In genomic region chr6:97195117-97195516, GRCh38 we compare ENCODE assay signal across 18 cellular contexts.
DNase-seq lines count a peak whose midpoint lies in the region; ATAC-seq lines count a peak whose summit lies in the region.
"Had no signal": no experiment of that assay in that cellular context is flagged by ENCODE, and none has a peak within 500 bp of the region (broad histone marks: within the 10 kb centered on the region; RNA-seq: fewer than 3 reads in every experiment).

No MANE protein-coding gene starts in this region.

- intact Hi-C loops in left colon (cut with DNase I, micrococcal nuclease) (no loop called here), posterior cingulate gyrus (cut with DNase I) (no loop called here)

- DNase-seq in DMS79 (lab: John Stamatoyannopoulos, UW) (peak; percentile 79), NCI-H1105 treated with DMSO at 0.1 percent for 48 hours (lab: John Stamatoyannopoulos, UW) (peak; percentile 79), astrocyte of the hippocampus (ENCODE audit: low read depth, low spot score) (peak; percentile 46), left colon (peak in 1 of 2 donors; percentile 20), posterior cingulate gyrus (no peak)
- DNase-seq: activated CD8-positive, alpha-beta T cell treated with anti-CD3 and anti-CD28 coated beads, Interleukin-2, amount 10 ng/mL, durations not matched to agents 7 days and 5 days; amniotic stem cell; cortex of kidney; left lung; ovary; PC-3; stimulated activated CD4-positive, alpha-beta T cell treated with anti-CD3 and anti-CD28 coated beads, Interleukin-12 subunit alpha, Interleukin-12 subunit beta, amount 100 ng/mL, for 4 hours; stomach had no signal

- ATAC-seq in left colon = peak; percentile 83
- ATAC-seq in GM18861 (IDR thresholded peaks at IDR 0.05; ENCODE audit: unreplicated experiment) = no peak
- ATAC-seq in HG03108 (IDR thresholded peaks at IDR 0.05; ENCODE audit: unreplicated experiment) = no peak
- no peak for ATAC-seq in HG03139 (IDR thresholded peaks at IDR 0.05; ENCODE audit: unreplicated experiment)
- ATAC-seq: activated CD8-positive, alpha-beta T cell treated with anti-CD3 and anti-CD28 coated beads, Interleukin-2, amount 10 ng/mL, durations not matched to agents 7 days and 5 days; activated T-helper 17 cell treated with anti-CD3 and anti-CD28 coated beads, Interleukin-2, amount 50 U/mL, for 72 hours; esophagus mucosa; left lung; PC-3 had no signal

Comparison
In these comparisons a context has a peak if more than half of its experiments do, and no peak if none do; other contexts are left out.
1. DNase-seq: peak in DMS79 (single experiment), NCI-H1105 treated with DMSO at 0.1 percent for 48 hours (single experiment) and astrocyte of the hippocampus (single experiment); none in posterior cingulate gyrus (0 of 10).